Comparison of ENCODE assay signal across 9 cellular contexts in the genomic region with DNA sequence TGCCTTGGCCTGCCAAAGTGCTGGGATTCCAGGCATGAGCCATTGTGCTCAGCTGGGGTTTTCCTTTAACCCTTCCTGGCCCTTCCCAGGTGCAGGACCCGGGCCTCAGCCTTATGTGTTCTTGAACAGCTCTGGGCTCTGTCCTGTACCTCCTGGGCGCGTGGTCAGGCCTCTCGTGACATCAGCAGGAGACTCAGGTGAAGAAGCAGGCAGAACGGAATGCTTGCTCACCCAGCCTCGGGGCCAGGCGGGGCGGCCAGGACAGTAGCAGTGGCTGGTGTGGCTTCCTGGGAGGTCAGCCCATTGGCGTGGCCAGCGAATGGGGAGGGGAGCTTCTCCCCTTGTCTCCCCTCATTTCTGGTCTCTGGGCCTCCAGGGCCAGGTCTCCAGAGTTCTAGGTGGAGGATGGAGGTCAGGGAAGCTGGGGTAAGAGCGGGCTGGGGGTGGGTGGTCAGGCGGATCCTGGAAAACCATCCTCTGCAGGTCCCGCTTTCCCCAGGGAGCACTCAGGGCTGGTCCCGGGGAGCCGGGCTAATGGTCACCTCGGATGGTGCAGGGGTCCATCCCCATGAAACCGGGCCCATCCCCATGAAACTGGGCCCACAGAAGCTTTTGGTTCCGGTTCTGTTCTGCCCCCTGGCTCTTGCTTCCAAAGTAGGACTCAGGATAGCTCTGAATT.
DNase-seq lines count a peak whose midpoint lies in the region; ATAC-seq and TF ChIP-seq lines count a peak whose summit lies in the region.
"Had no signal": no experiment of that assay in that cellular context is flagged by ENCODE, and none has a peak within 500 bp of the region (broad histone marks: within the 10 kb centered on the region; RNA-seq: fewer than 3 reads in every experiment).

No MANE protein-coding gene starts in this region.

- H3F3A ChIP-seq in PC-9 (ENCODE audit: insufficient read depth, low read depth) = no peaks in the 10 kb centered on the region; the same call in 1 of the 2 replicates

- no peaks in the 10 kb centered on the region for H3K9me2 ChIP-seq in PC-9 (ENCODE audit: insufficient read depth)

- no peaks in the 10 kb centered on the region for H3K27me3 ChIP-seq in CD4-positive, CD25-positive, alpha-beta regulatory T cell (ENCODE audit: control insufficient read depth, insufficient read depth, low read length)
- H3K27me3 ChIP-seq in PC-9 (ENCODE audit: insufficient read depth, low read depth) (no peaks in the 10 kb centered on the region), esophagus muscularis mucosa (no peaks in the 10 kb centered on the region), psoas muscle (ENCODE audit: insufficient read depth in 3 of 3, low read length in 2 of 3) (no peaks in the 10 kb centered on the region)

- H3K36me3 Mint-ChIP-seq in CD4-positive, CD25-positive, alpha-beta regulatory T cell = no peaks in the 10 kb centered on the region

- H3K36me3 ChIP-seq in CD4-positive, CD25-positive, alpha-beta regulatory T cell (ENCODE audit: control insufficient read depth, insufficient read depth, low read length) = peaks cover 9% of the 10 kb centered on the region
- no peaks in the 10 kb centered on the region for H3K36me3 ChIP-seq in PC-9 (ENCODE audit: low read depth)
- H3K36me3 ChIP-seq in esophagus muscularis mucosa = peaks cover 0 to 5% (median 0%) of the 10 kb centered on the region in 4 donors
- no peaks in the 10 kb centered on the region for H3K36me3 ChIP-seq in psoas muscle (ENCODE audit: insufficient read depth in 1 of 2, low read depth in 1 of 2)

- 90% methylated on average over 12 of the region's 18 CpGs for WGBS in esophagus muscularis mucosa
- WGBS in psoas muscle, 3 donors = 56 to 72% (median 57%) methylated on average over 16 to 18 of the region's 18 CpGs

- H3K4me3 Mint-ChIP-seq in CD4-positive, CD25-positive, alpha-beta regulatory T cell = no peak overlapping the region

- TF ChIP-seq POLR2A in esophagus muscularis mucosa (IDR thresholded peaks at IDR 0.05; ENCODE audit: low read depth) = no peak

- no peaks in the 10 kb centered on the region for H3K9me3 ChIP-seq in CD4-positive, CD25-positive, alpha-beta regulatory T cell (ENCODE audit: control insufficient read depth in 2 of 2, low read length in 2 of 2)
- H3K9me3 ChIP-seq in PC-9 (ENCODE audit: insufficient read depth, low read depth) (no peaks in the 10 kb centered on the region), esophagus muscularis mucosa (no peaks in the 10 kb centered on the region), psoas muscle (no peaks in the 10 kb centered on the region)

- BruUV-seq in PC-9 (replicated peaks; lab: Mats Ljungman, UMichigan) = no TSS peak

- POLR2A ChIA-PET in PC-9 (lab: Charles Lee; ENCODE audit: unreplicated experiment) = no interaction called here

- H3K4me1 ChIP-seq in CD4-positive, CD25-positive, alpha-beta regulatory T cell (ENCODE audit: control insufficient read depth, insufficient read depth, low read length, poor library complexity, severe bottlenecking) = peaks cover 68% of the 10 kb centered on the region
- peaks cover 28% of the 10 kb centered on the region for H3K4me1 ChIP-seq in PC-9 (replicated peaks; ENCODE audit: insufficient read depth)
- peaks cover 83 to 100% (median 100%) of the 10 kb centered on the region in 4 donors for H3K4me1 ChIP-seq in esophagus muscularis mucosa
- peaks cover 77% of the 10 kb centered on the region for H3K4me1 ChIP-seq in psoas muscle

- TF ChIP-seq CTCF in PC-9 (conservative IDR thresholded peaks at IDR 0.05) = no peak
- TF ChIP-seq CTCF in esophagus muscularis mucosa (IDR thresholded peaks at IDR 0.05) = no peak
- TF ChIP-seq CTCF in psoas muscle (IDR thresholded peaks at IDR 0.05) = no peak

- ATAC-seq in CD4-positive, CD25-positive, alpha-beta regulatory T cell (ENCODE audit: low read depth in 2 of 2) = no peak
- ATAC-seq in psoas muscle = peak in 1 of 4 donors; percentile 6
- ATAC-seq in GM21367 (IDR thresholded peaks at IDR 0.05; ENCODE audit: unreplicated experiment) = no peak

- H3K4me1 Mint-ChIP-seq in CD4-positive, CD25-positive, alpha-beta regulatory T cell = peaks cover 0 to 74% (median 27%) of the 10 kb centered on the region in 4 donors

- DNase-seq in CD4-positive, CD25-positive, alpha-beta regulatory T cell = no peak
- peak; percentile 48 to 81 for DNase-seq in PC-9
- DNase-seq in esophagus muscularis mucosa (ENCODE audit: extremely low spot score) = no peak
- DNase-seq in psoas muscle = no peak
- DNase-seq in activated CD4-positive, alpha-beta T cell treated with anti-CD3 and anti-CD28 coated beads, Interleukin-2, amount 50 U/mL, for 4 hours = no peak
- no peak for DNase-seq in NCI-H2107 treated with DMSO at 0.1 percent for 48 hours (lab: John Stamatoyannopoulos, UW; ENCODE audit: unreplicated experiment)
- DNase-seq in ureter (ENCODE audit: low spot score) = no peak

- peaks cover 38% of the 10 kb centered on the region for H4K20me1 ChIP-seq in PC-9 (ENCODE audit: insufficient read depth)

- peak overlapping the region; percentile 2 for H3K27ac ChIP-seq in CD4-positive, CD25-positive, alpha-beta regulatory T cell (ENCODE audit: insufficient read depth, low read length, poor library complexity, severe bottlenecking)
- H3K27ac ChIP-seq in PC-9 (no peak overlapping the region), esophagus muscularis mucosa (replicated peaks in 1 of 4) (peak overlapping the region; percentile 96 to 99 (median 98)), psoas muscle (peak overlapping the region; percentile 83)

- peaks cover 8% of the 10 kb centered on the region; the same call in 1 of the 2 replicates for H3K79me2 ChIP-seq in PC-9 (ENCODE audit: low read depth)

- H3K4me2 ChIP-seq in PC-9 = no peak overlapping the region

- no peaks in the 10 kb centered on the region for H3K27me3 Mint-ChIP-seq in CD4-positive, CD25-positive, alpha-beta regulatory T cell

- no peak for TF ChIP-seq EP300 in esophagus muscularis mucosa (IDR thresholded peaks at IDR 0.05)

- H2AFZ ChIP-seq in PC-9 = no peak overlapping the region

- no peak overlapping the region for H3K4me3 ChIP-seq in CD4-positive, CD25-positive, alpha-beta regulatory T cell (ENCODE audit: low read depth, low read length)
- H3K4me3 ChIP-seq in PC-9 = no peak overlapping the region
- no peak overlapping the region for H3K4me3 ChIP-seq in esophagus muscularis mucosa
- H3K4me3 ChIP-seq in psoas muscle = no peak overlapping the region

- intact Hi-C loops in PC-9 (cut with micrococcal nuclease; ENCODE audit: unreplicated experiment) (loop anchor here (2.0 kb wide), 1 partner anchor 135 kb away; no protein-coding TSS in a partner anchor), esophagus muscularis mucosa (cut with DNase I) (no loop called here), psoas muscle (cut with DNase I) (loop anchor here in 1 of 2 donors (5.0 kb wide), 2 partner anchors 35 to 90 kb away; no protein-coding TSS in a partner anchor)

- H3K9me3 Mint-ChIP-seq in CD4-positive, CD25-positive, alpha-beta regulatory T cell = no peaks in the 10 kb centered on the region
- H3K9me3 Mint-ChIP-seq: activated T-helper 1 cell treated with anti-CD3 and anti-CD28 coated beads, Interleukin-12 subunit alpha, Interleukin-12 subunit beta, Interleukin-2, Interleukin-4 antibody, amounts not matched to agents 30 ng/mL and 10 ng/mL and 1 ng/mL, durations not matched to agents 14 hours and 24 hours and 36 hours had no signal

- peak overlapping the region; percentile 74 to 82 (median 78) for H3K27ac Mint-ChIP-seq in CD4-positive, CD25-positive, alpha-beta regulatory T cell

- CTCF ChIA-PET in PC-9 (lab: Charles Lee) = interaction anchor here (0.6 kb wide), 1 partner anchor 17 kb away, joined by 6 read pairs; no protein-coding TSS in a partner anchor

Comparison
In these comparisons a context has a peak if more than half of its experiments do, and no peak if none do; other contexts are left out.
1. DNase-seq: peak in PC-9 (2 of 2); none in CD4-positive, CD25-positive, alpha-beta regulatory T cell (0 of 3), esophagus muscularis mucosa (single experiment), psoas muscle (0 of 2), activated CD4-positive, alpha-beta T cell treated with anti-CD3 and anti-CD28 coated beads, Interleukin-2, amount 50 U/mL, for 4 hours (0 of 2), NCI-H2107 treated with DMSO at 0.1 percent for 48 hours (single experiment) and ureter (single experiment).